27 cellular contexts compared by ENCODE assay signal in the genomic region with DNA sequence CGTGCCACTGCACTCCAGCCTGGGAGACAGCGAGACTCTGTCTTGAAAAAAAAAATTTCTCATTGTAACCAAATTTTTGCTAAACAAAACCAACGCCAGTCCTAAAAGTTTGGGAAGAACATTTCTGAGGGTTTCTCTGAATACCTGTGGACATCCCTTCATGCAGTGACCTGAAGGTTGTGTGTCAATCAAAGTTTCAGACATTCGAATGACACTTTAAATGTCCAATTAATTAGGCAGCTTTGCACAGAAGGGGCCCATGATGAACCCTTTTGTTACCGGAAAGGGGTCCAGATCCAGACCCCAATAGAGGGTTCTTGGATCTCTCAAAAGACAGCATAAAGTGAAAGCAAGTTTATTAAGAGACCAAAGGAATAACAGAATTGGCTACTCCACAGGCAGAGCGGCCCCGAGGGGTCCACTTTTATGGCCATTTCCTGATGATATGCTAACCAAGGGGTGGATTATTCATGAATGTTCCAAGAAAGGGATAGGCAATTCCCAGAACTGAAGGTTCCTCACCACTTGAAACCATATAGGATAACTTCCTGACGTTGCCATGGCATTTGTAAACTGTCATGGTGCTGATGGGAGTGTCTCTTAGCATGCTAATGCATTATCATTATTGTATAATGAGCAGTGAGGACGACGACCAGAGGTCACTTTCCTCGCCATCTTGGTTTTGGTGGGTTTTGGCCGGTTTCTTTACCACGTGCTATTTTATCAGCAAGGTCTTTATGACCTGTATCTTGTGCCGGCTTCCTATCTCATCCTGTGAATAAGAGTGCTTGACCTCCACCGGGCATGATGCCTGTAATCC.
"Had no signal": no experiment of that assay in that cellular context is flagged by ENCODE, and none has a peak within 500 bp of the region (broad histone marks: within the 10 kb centered on the region; RNA-seq: fewer than 3 reads in every experiment).

No MANE protein-coding gene starts in this region.

- H3K36me3 ChIP-seq: ascending aorta, breast epithelium, cardiac muscle cell, gastrocnemius medialis, WERI-Rb-1 had no signal

- H3K27me3 ChIP-seq: ascending aorta, breast epithelium, cardiac muscle cell, dorsolateral prefrontal cortex, gastrocnemius medialis had no signal

- ATAC-seq: activated CD4-positive, CD25-positive, alpha-beta regulatory T cell treated with anti-CD3 and anti-CD28 coated beads, Interleukin-2, amount 50 U/mL, for 24 hours; activated CD8-positive, alpha-beta T cell treated with anti-CD3 and anti-CD28 coated beads for 36 hours; activated naive CD4-positive, alpha-beta T cell treated with anti-CD3 and anti-CD28 coated beads, Interleukin-2, amount 50 U/mL, for 72 hours; activated T-cell treated with anti-CD3 and anti-CD28 coated beads, Interleukin-2, amount 50 U/mL, for 4 hours; activated T-helper 17 cell treated with anti-CD3 and anti-CD28 coated beads, Interleukin-2, amount 50 U/mL, for 72 hours; esophagus mucosa; gastrocnemius medialis; T-helper 17 cell had no signal

- H3K4me3 ChIP-seq: ascending aorta, breast epithelium, cardiac muscle cell, coronary artery, dorsolateral prefrontal cortex, gastrocnemius medialis had no signal

- DNase-seq: activated B cell treated with CpG ODN at 0.5 μM for 24 hours; activated CD4-positive, alpha-beta T cell treated with anti-CD3 and anti-CD28 coated beads for 48 hours; activated CD4-positive, alpha-beta T cell treated with anti-CD3 and anti-CD28 coated beads, Interleukin-2, amount 50 U/mL, for 1 hour; activated CD4-positive, alpha-beta T cell treated with anti-CD3 and anti-CD28 coated beads, Interleukin-2, amount 50 U/mL, for 48 hours; activated CD8-positive, alpha-beta memory T cell treated with anti-CD3 and anti-CD28 coated beads for 24 hours; activated CD8-positive, alpha-beta T cell treated with anti-CD3 and anti-CD28 coated beads for 36 hours; activated effector memory CD4-positive, alpha-beta T cell treated with Interleukin-2 at 50 U/mL for 16 hours; activated gamma-delta T cell treated with Interleukin-2 at 50 U/mL for 16 hours; activated naive CD4-positive, alpha-beta T cell treated with anti-CD3 and anti-CD28 coated beads for 36 hours; activated naive CD8-positive, alpha-beta T cell treated with anti-CD3 and anti-CD28 coated beads, Interleukin-2, amount 10 ng/mL, durations not matched to agents 7 days and 5 days; activated T-cell treated with anti-CD3 and anti-CD28 coated beads, Interleukin-2, amount 50 U/mL, for 4 hours; effector memory CD4-positive, alpha-beta T cell; foreskin fibroblast; glutamatergic neuron; T-helper 17 cell; T1000; WERI-Rb-1 had no signal

- H3K9me3 ChIP-seq: ascending aorta, breast epithelium, gastrocnemius medialis had no signal

- H3K27ac ChIP-seq: ascending aorta, breast epithelium, cardiac muscle cell, coronary artery, dorsolateral prefrontal cortex, gastrocnemius medialis, WERI-Rb-1 had no signal

- H3K4me1 ChIP-seq: breast epithelium had no signal
